11 cellular contexts compared by ENCODE assay signal in genomic region chr2:127342101-127342500, GRCh38. TPM values are rescaled to one million over a fixed set of nuclear protein-coding genes. Genes with fewer than 3 reads are reported as not detected.
DNase-seq lines count a peak whose midpoint lies in the region; ATAC-seq and TF ChIP-seq lines count a peak whose summit lies in the region.
"Had no signal": no experiment of that assay in that cellular context is flagged by ENCODE, and none has a peak within 500 bp of the region (broad histone marks: within the 10 kb centered on the region; RNA-seq: fewer than 3 reads in every experiment).

No MANE protein-coding gene starts in this region.

- H3K27ac Mint-ChIP-seq in CD14-positive monocyte = peak overlapping the region; percentile 24 to 80 (median 69)

- H3K27me3 Mint-ChIP-seq in CD14-positive monocyte (ENCODE audit: low read depth in 3 of 3) = no peaks in the 10 kb centered on the region

- no peak overlapping the region for H3K4me3 Mint-ChIP-seq in CD14-positive monocyte

- no peak for TF ChIP-seq CTCF in CD14-positive monocyte (IDR thresholded peaks at IDR 0.05)

- intact Hi-C loops in CD14-positive monocyte (cut with micrococcal nuclease) = loop anchor here in 1 of 2 donors (5.0 kb wide), 1 partner anchor 40 kb away; no protein-coding TSS in a partner anchor

- DNase-seq in CD14-positive monocyte (ENCODE audit: low spot score) (no peak), NOMO-1 treated with dmso at 0.1 percent for 144 hours (lab: John Stamatoyannopoulos, UW; ENCODE audit: unreplicated experiment) (peak; percentile 27), D341Med (ENCODE audit: low spot score) (no peak), Ammon's horn (ENCODE audit: low spot score) (no peak), putamen (ENCODE audit: low spot score) (no peak)
- DNase-seq: brain microvascular endothelial cell, NCI-H187, NCI-H82 had no signal

- H3K4me1 Mint-ChIP-seq in CD14-positive monocyte = peaks cover 3% of the 10 kb centered on the region

- H3K9me3 Mint-ChIP-seq in CD14-positive monocyte = no peaks in the 10 kb centered on the region

- H3K36me3 Mint-ChIP-seq in CD14-positive monocyte = peaks cover 38 to 60% of the 10 kb centered on the region in 2 donors

- peak; percentile 85 for ATAC-seq in GM19351 (IDR thresholded peaks at IDR 0.05; ENCODE audit: unreplicated experiment)
- peak; percentile 69 for ATAC-seq in HG02981 (IDR thresholded peaks at IDR 0.05; ENCODE audit: unreplicated experiment)
- no peak for ATAC-seq in HG02623 (IDR thresholded peaks at IDR 0.05; ENCODE audit: unreplicated experiment)

RNA-seq across cellular contexts. Expression of gene MAP3K2, which starts 45.7 kb away (rescaled TPM):
- 10 to 100 TPM; 66.3 to 86.4 TPM for polyA plus RNA-seq in CD14-positive monocyte

RNA-seq across cellular contexts. Expression of gene ERCC3, which starts 48.2 kb away (rescaled TPM):
- 10 to 100 TPM; 13.2 to 16.9 TPM for polyA plus RNA-seq in CD14-positive monocyte
